8 cellular contexts compared by ENCODE assay signal in the genomic region with DNA sequence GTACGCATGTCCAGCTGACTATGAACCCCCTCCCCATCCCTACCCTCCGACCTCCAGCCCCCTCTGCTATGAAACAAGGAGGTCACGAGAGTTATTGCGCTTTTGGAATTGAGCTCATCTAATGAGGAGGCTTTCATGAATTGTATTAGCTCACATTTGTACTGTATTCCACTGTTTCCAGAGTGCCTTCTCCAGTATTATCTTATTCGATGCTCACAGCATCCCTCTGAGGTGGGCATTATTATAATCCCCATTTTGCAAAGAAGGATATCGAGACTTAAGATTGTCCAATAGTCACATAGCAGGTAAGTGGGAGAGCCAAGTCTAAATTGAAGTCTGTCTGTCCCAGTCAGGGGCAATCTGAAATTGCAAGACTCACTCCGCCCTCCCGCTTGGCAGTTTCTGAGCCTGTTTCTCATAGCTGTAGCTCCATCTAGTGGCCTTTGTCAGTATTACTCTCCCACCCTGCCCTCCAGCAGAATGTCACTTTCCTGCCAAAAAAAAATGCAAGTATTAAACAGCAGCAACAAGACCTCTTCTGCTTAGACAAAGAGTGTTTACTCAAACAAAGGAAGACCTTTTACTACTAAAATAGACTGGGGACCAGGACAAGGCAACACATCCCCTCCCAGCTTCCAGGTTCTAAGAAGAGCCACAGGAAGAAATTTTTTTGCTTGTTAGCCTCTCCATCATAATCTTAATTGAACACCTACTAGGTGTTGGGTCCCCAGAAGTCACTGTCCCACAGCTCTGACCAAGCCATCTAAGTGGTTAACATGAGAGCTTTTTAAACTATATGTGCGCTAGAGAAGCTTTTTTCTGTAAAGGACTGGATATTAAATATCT. TPM values are rescaled to one million over a fixed set of nuclear protein-coding genes. Genes with fewer than 3 reads are reported as not detected.
DNase-seq lines count a peak whose midpoint lies in the region; ATAC-seq and TF ChIP-seq lines count a peak whose summit lies in the region.

No MANE protein-coding gene starts in this region.

- H3K27me3 Mint-ChIP-seq in activated naive CD8-positive, alpha-beta T cell treated with anti-CD3 and anti-CD28 coated beads, Interleukin-2, amount 50 U/mL, for 24 hours = peaks cover 20% of the 10 kb centered on the region

- H4K20me1 ChIP-seq in SK-N-SH (ENCODE audit: insufficient read depth) = no peaks in the 10 kb centered on the region

- H3K4me1 ChIP-seq in SK-N-SH (ENCODE audit: control insufficient read depth in 1 of 2, insufficient read depth in 2 of 2, low read depth in 1 of 2, low read length in 1 of 2) (no peaks in the 10 kb centered on the region), heart right ventricle (no peaks in the 10 kb centered on the region)

- no peaks in the 10 kb centered on the region for H3K79me2 ChIP-seq in SK-N-SH (ENCODE audit: insufficient read depth)

- H3K9me2 ChIP-seq in SK-N-SH = no peaks in the 10 kb centered on the region

- WGBS in SK-N-SH (ENCODE audit: low lambda C conversion rate) = 24% methylated on average over 9 of the region's 9 CpGs
- WGBS in heart right ventricle, 2 donors = 49 to 54% methylated on average over 9 of the region's 9 CpGs

- no peaks in the 10 kb centered on the region for H3K4me1 Mint-ChIP-seq in activated naive CD8-positive, alpha-beta T cell treated with anti-CD3 and anti-CD28 coated beads, Interleukin-2, amount 50 U/mL, for 24 hours

- H3K4me3 ChIP-seq in AG04450 (ENCODE audit: low read depth, low read length) (no peak overlapping the region), SK-N-SH (ENCODE audit: low read depth in 2 of 2, low read length in 1 of 2) (0 out of 4 replicates have a peak overlapping the region, but pooled peaks of 1 of the 2 experiments have one; percentile 1), heart right ventricle (no peak overlapping the region)

- H3K27ac Mint-ChIP-seq in activated naive CD8-positive, alpha-beta T cell treated with anti-CD3 and anti-CD28 coated beads, Interleukin-2, amount 50 U/mL, for 24 hours = no peak overlapping the region

- H3K9ac ChIP-seq in SK-N-SH = no peak overlapping the region

- H3K9me3 Mint-ChIP-seq in activated naive CD8-positive, alpha-beta T cell treated with anti-CD3 and anti-CD28 coated beads, Interleukin-2, amount 50 U/mL, for 24 hours = no peaks in the 10 kb centered on the region

- DNase-seq in AG04450 (ENCODE audit: low read depth, low spot score) (peak; percentile 49), MV-4-11 (lab: John Stamatoyannopoulos, UW) (peak; percentile 54), SK-N-SH (peak; percentile 75), heart right ventricle (peak; percentile 23 to 59), renal cortical epithelial cell (ENCODE audit: low read depth) (peak; percentile 67)
- DNase-seq in activated naive CD8-positive, alpha-beta T cell treated with anti-CD3 and anti-CD28 coated beads, Interleukin-2, amount 50 U/mL, for 24 hours = peak; percentile 58

- H3F3A ChIP-seq in SK-N-SH (replicated peaks; ENCODE audit: insufficient read depth) = no peaks in the 10 kb centered on the region

- H2AFZ ChIP-seq in SK-N-SH (ENCODE audit: low read depth) = no peak overlapping the region

- TF ChIP-seq CTCF in AG04450 (IDR thresholded peaks at IDR 0.05; ENCODE audit: low read depth, low read length) (peak; percentile 87), SK-N-SH (IDR thresholded peaks at IDR 0.05) (peak; percentile 86), heart right ventricle (IDR thresholded peaks at IDR 0.05) (peak; percentile 78 to 91 (median 88))

- POLR2A ChIA-PET in AG04450 (lab: Yijun Ruan, JAX) = interaction anchor here (0.6 kb wide), 1 partner anchor 217 kb away, joined by 3 read pairs; no protein-coding TSS in a partner anchor
- POLR2A ChIA-PET in SK-N-SH (lab: Yijun Ruan, JAX) = no interaction called here

- intact Hi-C loops in heart right ventricle (cut with DNase I) = loop anchor here (2.0 to 10.0 kb wide), 12 partner anchors 98 to 1140 kb away; a partner anchor contains a TSS

- no peaks in the 10 kb centered on the region for H3K36me3 Mint-ChIP-seq in activated naive CD8-positive, alpha-beta T cell treated with anti-CD3 and anti-CD28 coated beads, Interleukin-2, amount 50 U/mL, for 24 hours (ENCODE audit: low read depth)

- peak; percentile 94 for TF ChIP-seq RAD21 in SK-N-SH (IDR thresholded peaks at IDR 0.05; ENCODE audit: low read length)

- no peak overlapping the region for H3K4me3 Mint-ChIP-seq in activated naive CD8-positive, alpha-beta T cell treated with anti-CD3 and anti-CD28 coated beads, Interleukin-2, amount 50 U/mL, for 24 hours

- no peak overlapping the region for H3K27ac ChIP-seq in AG04450 (ENCODE audit: low read depth, low read length)
- no peak overlapping the region for H3K27ac ChIP-seq in SK-N-SH (ENCODE audit: low read depth in 2 of 2, low read length in 1 of 2)
- no peak overlapping the region for H3K27ac ChIP-seq in heart right ventricle

- H3K27me3 ChIP-seq in AG04450 (ENCODE audit: control insufficient read depth, insufficient read depth, low read length) = no peaks in the 10 kb centered on the region
- no peaks in the 10 kb centered on the region for H3K27me3 ChIP-seq in SK-N-SH (ENCODE audit: insufficient read depth)
- peaks cover 0 to 25% (median 5%) of the 10 kb centered on the region in 7 donors for H3K27me3 ChIP-seq in heart right ventricle

- no peak for TF ChIP-seq EP300 in SK-N-SH (IDR thresholded peaks at IDR 0.05; ENCODE audit: borderline replicate concordance in 1 of 2, low read depth in 1 of 2, low read length in 1 of 2)

- H3K9me3 ChIP-seq in AG04450 (ENCODE audit: control insufficient read depth, insufficient read depth, low read length) (0 out of 2 replicates have a peak, but pooled peaks cover 5% of the 10 kb centered on the region), SK-N-SH (no peaks in the 10 kb centered on the region), heart right ventricle (no peaks in the 10 kb centered on the region)

- H3K4me2 ChIP-seq in SK-N-SH = no peak overlapping the region

- H3K36me3 ChIP-seq in SK-N-SH (replicated peaks in 1 of 2; ENCODE audit: control insufficient read depth in 1 of 2, insufficient read depth in 2 of 2, low read length in 1 of 2) (no peaks in the 10 kb centered on the region), heart right ventricle (no peaks in the 10 kb centered on the region)

- CTCF ChIA-PET in AG04450 (lab: Charles Lee) = interaction anchor here (0.6 to 3.7 kb wide), 24 partner anchors 13 to 1670 kb away, joined by 3 to 49 read pairs (median 4); no protein-coding TSS in a partner anchor
- CTCF ChIA-PET in SK-N-SH (lab: Yijun Ruan, JAX) = interaction anchor here (0.6 to 13.6 kb wide), 34 partner anchors 9 to 1168 kb away, joined by 3 to 138 read pairs (median 3); a partner anchor contains a TSS

- peak; percentile 49 for ATAC-seq in GM18867 (IDR thresholded peaks at IDR 0.05; ENCODE audit: unreplicated experiment)
- no peak for ATAC-seq in activated naive CD8-positive, alpha-beta T cell treated with anti-CD3 and anti-CD28 coated beads, Interleukin-2, amount 50 U/mL, for 24 hours
- peak in 7 of 8 donors; percentile 39 to 75 (median 67) for ATAC-seq in heart right ventricle
- ATAC-seq in HG03457 (IDR thresholded peaks at IDR 0.05; ENCODE audit: unreplicated experiment) = no peak

TF ChIP-seq in SK-N-SH, 30 proteins besides CTCF, POLR2A, EP300 and RAD21:
- TF ChIP-seq, protein P1, sequence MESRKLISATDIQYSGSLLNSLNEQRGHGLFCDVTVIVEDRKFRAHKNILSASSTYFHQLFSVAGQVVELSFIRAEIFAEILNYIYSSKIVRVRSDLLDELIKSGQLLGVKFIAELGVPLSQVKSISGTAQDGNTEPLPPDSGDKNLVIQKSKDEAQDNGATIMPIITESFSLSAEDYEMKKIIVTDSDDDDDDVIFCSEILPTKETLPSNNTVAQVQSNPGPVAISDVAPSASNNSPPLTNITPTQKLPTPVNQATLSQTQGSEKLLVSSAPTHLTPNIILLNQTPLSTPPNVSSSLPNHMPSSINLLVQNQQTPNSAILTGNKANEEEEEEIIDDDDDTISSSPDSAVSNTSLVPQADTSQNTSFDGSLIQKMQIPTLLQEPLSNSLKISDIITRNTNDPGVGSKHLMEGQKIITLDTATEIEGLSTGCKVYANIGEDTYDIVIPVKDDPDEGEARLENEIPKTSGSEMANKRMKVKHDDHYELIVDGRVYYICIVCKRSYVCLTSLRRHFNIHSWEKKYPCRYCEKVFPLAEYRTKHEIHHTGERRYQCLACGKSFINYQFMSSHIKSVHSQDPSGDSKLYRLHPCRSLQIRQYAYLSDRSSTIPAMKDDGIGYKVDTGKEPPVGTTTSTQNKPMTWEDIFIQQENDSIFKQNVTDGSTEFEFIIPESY (IDR thresholded peaks at IDR 0.05; ENCODE audit: borderline replicate concordance, low read depth) = no peak
- TF ChIP-seq SMC3 (IDR thresholded peaks at IDR 0.05; ENCODE audit: low read depth, low read length) = peak; percentile 79

RNA-seq across cellular contexts. Expression of a gene that starts 48.6 kb away (rescaled TPM):
- polyA plus RNA-seq in AG04450 (2011; rRNA removed) = not detected in 2 replicates
- polyA minus RNA-seq in AG04450 (2011; rRNA and poly(A)+ RNA removed) = not detected in 2 replicates
- 2.3 and 2.6 TPM in 2 replicates for polyA plus RNA-seq in SK-N-SH (2012; rRNA removed)
- polyA plus RNA-seq in SK-N-SH (2012; cell fraction: cytosol; rRNA removed) = 4.3 and 4.4 TPM in 2 replicates
- 1.4 and 3.3 TPM in 2 replicates for polyA plus RNA-seq in SK-N-SH (2012; cell fraction: nucleus; rRNA removed)
- under 1 TPM in 9 of 10 donors, not detected in 1; 0.10 to 0.92 (median 0.49) TPM for total RNA-seq in heart right ventricle
- polyA plus RNA-seq in heart right ventricle = under 1 TPM; 0.15 to 0.36 TPM
- 0.87 and 1.4 TPM in 2 replicates for total RNA-seq in renal cortical epithelial cell

Comparison
In these comparisons a context has a peak if more than half of its experiments do, and no peak if none do; other contexts are left out.
1. ATAC-seq: peak in GM18867 (single experiment) and heart right ventricle (7 of 8); none in activated naive CD8-positive, alpha-beta T cell treated with anti-CD3 and anti-CD28 coated beads, Interleukin-2, amount 50 U/mL, for 24 hours (single experiment) and HG03457 (single experiment).
2. Peak in every context shown above with its lines, with median percentiles within 50 percentile points of each other: DNase-seq and CTCF ChIP-seq.